18 cellular contexts compared by ENCODE assay signal in the genomic region with DNA sequence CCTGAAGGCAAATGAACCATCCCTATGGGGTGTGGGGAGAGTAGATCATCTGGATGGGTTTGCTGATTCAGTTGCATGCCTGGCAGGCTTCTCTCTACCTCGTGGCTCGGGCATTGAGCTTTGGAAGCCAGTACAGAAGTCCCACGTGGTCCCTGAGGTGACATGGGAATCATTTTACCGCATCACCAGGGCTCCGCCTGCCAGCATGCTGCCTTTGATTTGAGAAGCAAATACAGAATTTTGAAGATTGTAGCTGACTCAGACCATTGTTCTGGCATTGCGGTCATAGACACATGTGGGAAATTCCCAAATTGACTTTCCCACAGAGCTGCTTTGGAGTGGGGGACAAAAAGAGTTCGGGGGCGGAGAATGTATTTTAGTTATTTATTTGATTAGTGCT.
DNase-seq lines count a peak whose midpoint lies in the region; ATAC-seq lines count a peak whose summit lies in the region.
"Had no signal": no experiment of that assay in that cellular context is flagged by ENCODE, and none has a peak within 500 bp of the region (broad histone marks: within the 10 kb centered on the region; RNA-seq: fewer than 3 reads in every experiment).

No MANE protein-coding gene starts in this region.

- peaks cover 10% of the 10 kb centered on the region for H3K4me1 Mint-ChIP-seq in activated CD4-positive, alpha-beta T cell treated with anti-CD3 and anti-CD28 coated beads for 36 hours

- ATAC-seq in GM18519 (IDR thresholded peaks at IDR 0.05; ENCODE audit: low FRiP score, unreplicated experiment): no peak
- no peak for ATAC-seq in activated CD4-positive, alpha-beta T cell treated with anti-CD3 and anti-CD28 coated beads for 36 hours
- ATAC-seq: HepG2; natural killer cell; stimulated activated naive CD8-positive, alpha-beta T cell treated with anti-CD3 and anti-CD28 coated beads, Interleukin-15, Interleukin-2, amounts not matched to agents 100 U/mL and 50 U/mL, for 24 hours had no signal

- DNase-seq in GM04503 (ENCODE audit: low read depth) (peak; percentile 58), amniotic stem cell (lab: John Stamatoyannopoulos, UW) (peak; percentile 24), head of caudate nucleus (peak in 31 of 42 donors; percentile 2 to 66 (median 27)), stromal cell of bone marrow (ENCODE audit: low read depth) (peak; percentile 72), pons (ENCODE audit: low spot score) (no peak)
- no peak for DNase-seq in activated CD4-positive, alpha-beta T cell treated with anti-CD3 and anti-CD28 coated beads for 36 hours
- DNase-seq: activated CD4-positive, alpha-beta T cell treated with anti-CD3 and anti-CD28 coated beads for 4 hours; activated T-cell treated with anti-CD3 and anti-CD28 coated beads, Interleukin-2, amount 50 U/mL, for 1 hour; CD8-positive, alpha-beta memory T cell; foreskin melanocyte; natural killer cell; NCI-H1092; NCI-H345; sigmoid colon; stimulated activated naive CD8-positive, alpha-beta T cell treated with anti-CD3 and anti-CD28 coated beads, Interleukin-15, Interleukin-2, amounts not matched to agents 100 U/mL and 50 U/mL, for 24 hours; T-helper 2 cell had no signal

- CTCF ChIA-PET in activated CD4-positive, alpha-beta T cell treated with anti-CD3 and anti-CD28 coated beads for 36 hours (lab: Charles Lee): interaction anchor here (2.4 kb wide), 1 partner anchor 28 kb away, joined by 6 read pairs; no protein-coding TSS in a partner anchor

- H3K9me3 Mint-ChIP-seq in activated CD4-positive, alpha-beta T cell treated with anti-CD3 and anti-CD28 coated beads for 36 hours (ENCODE audit: low read depth): no peaks in the 10 kb centered on the region
- H3K9me3 Mint-ChIP-seq: CD8-positive, alpha-beta memory T cell; natural killer cell had no signal

- no peak overlapping the region for H3K27ac Mint-ChIP-seq in activated CD4-positive, alpha-beta T cell treated with anti-CD3 and anti-CD28 coated beads for 36 hours

- intact Hi-C loops in head of caudate nucleus (cut with DNase I): no loop called here
- intact Hi-C loops in activated CD4-positive, alpha-beta T cell treated with anti-CD3 and anti-CD28 coated beads for 36 hours (cut with DNase I, micrococcal nuclease): no loop called here

- no peaks in the 10 kb centered on the region for H3K36me3 Mint-ChIP-seq in activated CD4-positive, alpha-beta T cell treated with anti-CD3 and anti-CD28 coated beads for 36 hours (ENCODE audit: low read depth)
- H3K36me3 Mint-ChIP-seq: CD8-positive, alpha-beta memory T cell; natural killer cell had no signal

- H3K4me3 Mint-ChIP-seq in activated CD4-positive, alpha-beta T cell treated with anti-CD3 and anti-CD28 coated beads for 36 hours: no peak overlapping the region
- H3K4me3 Mint-ChIP-seq: CD8-positive, alpha-beta memory T cell; natural killer cell had no signal

- H3K27me3 Mint-ChIP-seq in activated CD4-positive, alpha-beta T cell treated with anti-CD3 and anti-CD28 coated beads for 36 hours: peaks cover 3% of the 10 kb centered on the region

- POLR2A ChIA-PET in activated CD4-positive, alpha-beta T cell treated with anti-CD3 and anti-CD28 coated beads for 36 hours (lab: Charles Lee): no interaction called here

Comparison
In these comparisons a context has a peak if more than half of its experiments do, and no peak if none do; other contexts are left out.
1. DNase-seq: peak in GM04503 (single experiment), amniotic stem cell (single experiment), head of caudate nucleus (31 of 42) and stromal cell of bone marrow (single experiment); none in pons (single experiment) and activated CD4-positive, alpha-beta T cell treated with anti-CD3 and anti-CD28 coated beads for 36 hours (single experiment).